In genomic region chr6:136647363-136647763, GRCh38 we compare ENCODE assay signal across 7 cellular contexts.
DNase-seq lines count a peak whose midpoint lies in the region; ATAC-seq lines count a peak whose summit lies in the region.

No MANE protein-coding gene starts in this region.

- ATAC-seq in GM18909 (IDR thresholded peaks at IDR 0.05; ENCODE audit: poor library complexity, unreplicated experiment) (peak; percentile 75), HG03066 (IDR thresholded peaks at IDR 0.05; ENCODE audit: low read depth, unreplicated experiment) (peak; percentile 56)
- ATAC-seq in activated CD8-positive, alpha-beta T cell treated with anti-CD3 and anti-CD28 coated beads, Interleukin-2, amount 10 ng/mL, durations not matched to agents 7 days and 5 days = peak; percentile 90

- POLR2A ChIA-PET in activated CD8-positive, alpha-beta T cell treated with anti-CD3 and anti-CD28 coated beads, Interleukin-2, amount 10 ng/mL, durations not matched to agents 7 days and 5 days (lab: Charles Lee) = interaction anchor here (0.8 to 2.2 kb wide), 2 partner anchors 140 to 145 kb away, joined by 3 to 17 read pairs; partner anchors contain the start of gene MAP3K5

- H3K36me3 Mint-ChIP-seq in activated CD8-positive, alpha-beta T cell treated with anti-CD3 and anti-CD28 coated beads, Interleukin-2, amount 10 ng/mL, durations not matched to agents 7 days and 5 days (ENCODE audit: low read depth) = peaks cover 1% of the 10 kb centered on the region

- H3K9me3 Mint-ChIP-seq in activated CD8-positive, alpha-beta T cell treated with anti-CD3 and anti-CD28 coated beads, Interleukin-2, amount 10 ng/mL, durations not matched to agents 7 days and 5 days (ENCODE audit: insufficient read depth) = no peaks in the 10 kb centered on the region

- H3K4me1 Mint-ChIP-seq in activated CD8-positive, alpha-beta T cell treated with anti-CD3 and anti-CD28 coated beads, Interleukin-2, amount 10 ng/mL, durations not matched to agents 7 days and 5 days (ENCODE audit: low read depth) = no peaks in the 10 kb centered on the region

- CTCF ChIA-PET in activated CD8-positive, alpha-beta T cell treated with anti-CD3 and anti-CD28 coated beads, Interleukin-2, amount 10 ng/mL, durations not matched to agents 7 days and 5 days (lab: Charles Lee) = interaction anchor here (0.8 to 10.4 kb wide), 7 partner anchors 8 to 147 kb away, joined by 3 to 496 read pairs (median 3); partner anchors contain the start of gene MAP3K5

- H3K27ac Mint-ChIP-seq in activated CD8-positive, alpha-beta T cell treated with anti-CD3 and anti-CD28 coated beads, Interleukin-2, amount 10 ng/mL, durations not matched to agents 7 days and 5 days = no peak overlapping the region

- DNase-seq in activated CD8-positive, alpha-beta T cell treated with anti-CD3 and anti-CD28 coated beads, Interleukin-2, amount 10 ng/mL, durations not matched to agents 7 days and 5 days = peak; percentile 64
- DNase-seq in glomerular visceral epithelial cell (ENCODE audit: extremely low spot score) (peak; percentile 69), NCI-H446 (lab: John Stamatoyannopoulos, UW) (no peak), NCI-H69 (lab: John Stamatoyannopoulos, UW) (no peak)
- DNase-seq in stimulated activated CD8-positive, alpha-beta memory T cell treated with anti-CD3 and anti-CD28 coated beads, Interleukin-12 subunit alpha, Interleukin-12 subunit beta, amount 100 ng/mL, for 4 hours (ENCODE audit: low read depth) = peak; percentile 6

- H3K4me3 Mint-ChIP-seq in activated CD8-positive, alpha-beta T cell treated with anti-CD3 and anti-CD28 coated beads, Interleukin-2, amount 10 ng/mL, durations not matched to agents 7 days and 5 days = no peak overlapping the region

- no peaks in the 10 kb centered on the region for H3K27me3 Mint-ChIP-seq in activated CD8-positive, alpha-beta T cell treated with anti-CD3 and anti-CD28 coated beads, Interleukin-2, amount 10 ng/mL, durations not matched to agents 7 days and 5 days (ENCODE audit: low read depth)

Comparison
In these comparisons a context has a peak if more than half of its experiments do, and no peak if none do; other contexts are left out.
1. DNase-seq: peak in activated CD8-positive, alpha-beta T cell treated with anti-CD3 and anti-CD28 coated beads, Interleukin-2, amount 10 ng/mL, durations not matched to agents 7 days and 5 days (single experiment), glomerular visceral epithelial cell (single experiment) and stimulated activated CD8-positive, alpha-beta memory T cell treated with anti-CD3 and anti-CD28 coated beads, Interleukin-12 subunit alpha, Interleukin-12 subunit beta, amount 100 ng/mL, for 4 hours (single experiment); none in NCI-H446 (0 of 2) and NCI-H69 (single experiment).
2. Peak in every context shown above with its lines, with median percentiles within 50 percentile points of each other: ATAC-seq.